7 cellular contexts compared by ENCODE assay signal in the genomic region with DNA sequence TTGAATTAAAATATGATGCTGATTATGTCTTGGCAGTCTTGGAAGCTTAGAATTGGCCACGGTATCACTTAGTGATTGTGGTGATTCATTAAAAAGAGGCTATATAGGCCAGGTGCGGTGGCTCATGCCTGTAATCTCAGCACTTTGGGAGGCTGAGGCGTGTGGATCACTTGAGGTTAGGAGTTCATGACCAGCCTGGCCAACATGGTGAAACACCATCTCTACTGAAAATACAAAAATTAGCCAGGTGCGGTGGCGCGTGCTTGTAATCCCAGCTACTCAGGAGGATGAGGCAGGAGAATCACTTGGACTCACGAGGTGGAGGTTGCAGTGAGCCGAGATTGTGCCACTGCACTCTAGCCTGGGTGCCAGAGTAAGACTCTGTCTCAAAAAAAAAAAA. TPM values are rescaled to one million over a fixed set of nuclear protein-coding genes. Genes with fewer than 3 reads are reported as not detected.
A peak's percentile ranks its signal among the peaks of the same experiment; 100 is the strongest.
DNase-seq lines count a peak whose midpoint lies in the region; ATAC-seq and TF ChIP-seq lines count a peak whose summit lies in the region.
"Not testable (repeated sequence)": the region's sequence is repeated elsewhere in the genome, so short reads cannot be mapped to it uniquely, and the experiment has no call there.

No MANE protein-coding gene starts in this region.

- H3K4me1 Mint-ChIP-seq in activated CD8-positive, alpha-beta memory T cell treated with anti-CD3 and anti-CD28 coated beads, Interleukin-2, amount 10 ng/mL, durations not matched to agents 7 days and 5 days, result peaks cover 54% of the 10 kb centered on the region

- H3K4me2 ChIP-seq in PC-3 (ENCODE audit: low read length) (peak overlapping the region; percentile 91), mammary epithelial cell (ENCODE audit: insufficient read depth, low read depth, low read length) (peak overlapping the region; percentile 83)

- not testable (repeated sequence) for H3K9me3 ChIP-seq in PC-3 (ENCODE audit: low read length); mammary epithelial cell (replicated peaks; ENCODE audit: insufficient read depth, low read length); muscle layer of duodenum (ENCODE audit: control insufficient read depth in 1 of 2, low read length in 2 of 2); skeletal muscle tissue (ENCODE audit: control insufficient read depth in 3 of 3, low read length in 3 of 3)

- peak overlapping the region; percentile 91 for H3K4me3 Mint-ChIP-seq in activated CD8-positive, alpha-beta memory T cell treated with anti-CD3 and anti-CD28 coated beads, Interleukin-2, amount 10 ng/mL, durations not matched to agents 7 days and 5 days

- not testable (repeated sequence) for BruUV-seq in PC-3 (replicated peaks; lab: Mats Ljungman, UMichigan); mammary epithelial cell (replicated peaks; lab: Mats Ljungman, UMichigan)

- WGBS in mammary epithelial cell (ENCODE audit: low coverage, missing lambda C conversion rate), result 92% methylated on average over 8 of the region's 8 CpGs

- H3K9ac ChIP-seq in PC-3 (ENCODE audit: low read length); mammary epithelial cell (ENCODE audit: insufficient read depth, low read length): not testable (repeated sequence)
- peak overlapping the region in 2 of 3 donors; percentile 91 to 98 for H3K9ac ChIP-seq in skeletal muscle tissue (ENCODE audit: low read depth in 1 of 3, low read length in 3 of 3)

- not testable (repeated sequence) for H3K27ac Mint-ChIP-seq in activated CD8-positive, alpha-beta memory T cell treated with anti-CD3 and anti-CD28 coated beads, Interleukin-2, amount 10 ng/mL, durations not matched to agents 7 days and 5 days

- CTCF ChIA-PET in PC-3 (lab: Charles Lee); mammary epithelial cell (lab: Charles Lee; ENCODE audit: low non-redundant PET): not testable (repeated sequence)
- CTCF ChIA-PET in activated CD8-positive, alpha-beta memory T cell treated with anti-CD3 and anti-CD28 coated beads, Interleukin-2, amount 10 ng/mL, durations not matched to agents 7 days and 5 days (lab: Charles Lee), result interaction anchor here (0.7 to 2.4 kb wide), 2 partner anchors 83 to 85 kb away, joined by 3 to 7 read pairs; no protein-coding TSS in a partner anchor

- not testable (repeated sequence) for H3K27me3 Mint-ChIP-seq in activated CD8-positive, alpha-beta memory T cell treated with anti-CD3 and anti-CD28 coated beads, Interleukin-2, amount 10 ng/mL, durations not matched to agents 7 days and 5 days

- not testable (repeated sequence) for H3K27ac ChIP-seq in PC-3 (ENCODE audit: low read length); mammary epithelial cell (ENCODE audit: insufficient read depth, low read depth, low read length)
- H3K27ac ChIP-seq in muscle layer of duodenum (ENCODE audit: low read length) (peak overlapping the region; percentile 96), skeletal muscle tissue (ENCODE audit: low read depth, low read length) (peak overlapping the region; percentile 98)

- H3K36me3 ChIP-seq in PC-3 (ENCODE audit: low read depth, low read length); mammary epithelial cell (ENCODE audit: insufficient read depth, low read length); skeletal muscle tissue (ENCODE audit: control insufficient read depth in 3 of 3, insufficient read depth in 3 of 3, low read length in 3 of 3): not testable (repeated sequence)
- H3K36me3 ChIP-seq in muscle layer of duodenum (ENCODE audit: control insufficient read depth in 1 of 2, insufficient read depth in 2 of 2, low read length in 2 of 2), result peaks cover 0 to 14% of the 10 kb centered on the region in 2 donors

- POLR2A ChIA-PET in PC-3 (lab: Charles Lee; ENCODE audit: unreplicated experiment), result not testable (repeated sequence)

- H3K4me1 ChIP-seq in PC-3 (ENCODE audit: insufficient read depth, low read length), result peaks cover 20% of the 10 kb centered on the region
- peaks cover 10% of the 10 kb centered on the region for H3K4me1 ChIP-seq in mammary epithelial cell (ENCODE audit: insufficient read depth, low read length)
- H3K4me1 ChIP-seq in muscle layer of duodenum (ENCODE audit: control insufficient read depth in 1 of 2, insufficient read depth in 2 of 2, low read length in 2 of 2), result peaks cover 0 to 23% of the 10 kb centered on the region in 2 donors
- peaks cover 7 to 17% (median 13%) of the 10 kb centered on the region in 3 donors for H3K4me1 ChIP-seq in skeletal muscle tissue (ENCODE audit: control insufficient read depth in 3 of 3, insufficient read depth in 3 of 3, low read length in 3 of 3)

- H3K79me2 ChIP-seq in PC-3 (ENCODE audit: low read length) (peaks cover 75% of the 10 kb centered on the region), mammary epithelial cell (ENCODE audit: insufficient read depth, low read length) (peaks cover 74% of the 10 kb centered on the region)

- ATAC-seq in PC-3; activated CD8-positive, alpha-beta memory T cell treated with anti-CD3 and anti-CD28 coated beads, Interleukin-2, amount 10 ng/mL, durations not matched to agents 7 days and 5 days; Right ventricle myocardium inferior: not testable (repeated sequence)

- peaks cover 18% of the 10 kb centered on the region; the same call in 1 of the 2 replicates for H4K20me1 ChIP-seq in PC-3 (ENCODE audit: low read length)
- H4K20me1 ChIP-seq in mammary epithelial cell (ENCODE audit: insufficient read depth, low read length), result not testable (repeated sequence)

- not testable (repeated sequence) for TF ChIP-seq CTCF in GM12865 (IDR thresholded peaks at IDR 0.05; ENCODE audit: insufficient read depth, low read depth, low read length, missing control alignments); PC-3 (conservative IDR thresholded peaks at IDR 0.05; ENCODE audit: low read depth, low read length); mammary epithelial cell (conservative IDR thresholded peaks at IDR 0.05 in 1 of 2, IDR thresholded peaks at IDR 0.05 in 1 of 2; ENCODE audit: extremely low read depth in 1 of 2, insufficient read depth in 1 of 2, low read depth in 1 of 2, low read length in 2 of 2)

- intact Hi-C loops in PC-3 (cut with micrococcal nuclease), result loop anchor here (1.0 to 5.0 kb wide), 4 partner anchors 61 to 191 kb away; a partner anchor contains a TSS
- intact Hi-C loops in mammary epithelial cell (cut with micrococcal nuclease); Right ventricle myocardium inferior (cut with DNase I): not testable (repeated sequence)

- H3F3A ChIP-seq in PC-3 (ENCODE audit: low read length, unreplicated experiment), result not testable (repeated sequence)

- H3K9me3 Mint-ChIP-seq in activated CD8-positive, alpha-beta memory T cell treated with anti-CD3 and anti-CD28 coated beads, Interleukin-2, amount 10 ng/mL, durations not matched to agents 7 days and 5 days (ENCODE audit: low read depth), result not testable (repeated sequence)

- in situ Hi-C loops in mammary epithelial cell (cut with MboI; ENCODE audit: low sequenced_read_pairs in 2 of 2), result not testable (repeated sequence)

- H3K9me2 ChIP-seq in PC-3 (replicated peaks; ENCODE audit: low read length), result not testable (repeated sequence)

- H3K4me3 ChIP-seq in GM12865 (ENCODE audit: low read depth, low read length) (peak overlapping the region; percentile 78), PC-3 (ENCODE audit: low read length) (peak overlapping the region; percentile 95), mammary epithelial cell (replicated peaks in 1 of 3; ENCODE audit: insufficient read depth in 1 of 3, low read depth in 2 of 3, low read length in 3 of 3) (peak overlapping the region in 1 of 3 experiments; percentile 89), muscle layer of duodenum (ENCODE audit: low read depth in 1 of 2, low read length in 2 of 2) (peak overlapping the region; percentile 90 to 97), skeletal muscle tissue (ENCODE audit: low read length in 3 of 3) (peak overlapping the region in 2 of 3 donors; percentile 13 to 78)

- not testable (repeated sequence) for DNase-seq in GM12865 (ENCODE audit: low read depth); PC-3; activated CD8-positive, alpha-beta memory T cell treated with anti-CD3 and anti-CD28 coated beads, Interleukin-2, amount 10 ng/mL, durations not matched to agents 7 days and 5 days; mammary epithelial cell
- DNase-seq in Right ventricle myocardium inferior (ENCODE audit: missing footprints), result peak; percentile 43

- not testable (repeated sequence) for H3K27me3 ChIP-seq in PC-3 (ENCODE audit: low read length); mammary epithelial cell (ENCODE audit: insufficient read depth, low read length); muscle layer of duodenum (ENCODE audit: low read depth, low read length); skeletal muscle tissue (ENCODE audit: control insufficient read depth in 3 of 3, insufficient read depth in 3 of 3, low read length in 3 of 3)

- peaks cover 26% of the 10 kb centered on the region for H3K36me3 Mint-ChIP-seq in activated CD8-positive, alpha-beta memory T cell treated with anti-CD3 and anti-CD28 coated beads, Interleukin-2, amount 10 ng/mL, durations not matched to agents 7 days and 5 days

- dilution Hi-C loops in mammary epithelial cell (cut with HindIII; ENCODE audit: low sequenced_read_pairs), result not testable (repeated sequence)

- not testable (repeated sequence) for H2AFZ ChIP-seq in PC-3 (ENCODE audit: low read length); mammary epithelial cell (ENCODE audit: low read depth, low read length)

RNA-seq across cellular contexts. Expression of a gene that starts 2.8 kb away (rescaled TPM):
- total RNA-seq in PC-3 (2014; rRNA removed), result 16.0 and 17.6 TPM in 2 replicates
- 10 to 100 TPM; 56.4 to 57.0 TPM for total RNA-seq in activated CD8-positive, alpha-beta memory T cell treated with anti-CD3 and anti-CD28 coated beads, Interleukin-2, amount 10 ng/mL, durations not matched to agents 7 days and 5 days
- 10 to 100 TPM; 19.0 to 34.0 TPM for total RNA-seq in mammary epithelial cell
- 9.7 TPM for polyA plus RNA-seq in mammary epithelial cell
- polyA minus RNA-seq in mammary epithelial cell, result 31.6 TPM
- 48.4 TPM for total RNA-seq in Right ventricle myocardium inferior
- total RNA-seq in skeletal muscle tissue, result 27.1 TPM
